ENCODE assay signal across 9 cellular contexts in genomic region chr7:63899691-63900393, GRCh38.
A peak's percentile ranks its signal among the peaks of the same experiment; 100 is the strongest.
DNase-seq lines count a peak whose midpoint lies in the region; ATAC-seq, FAIRE-seq and TF ChIP-seq lines count a peak whose summit lies in the region.
"Had no signal": no experiment of that assay in that cellular context is flagged by ENCODE, and none has a peak within 500 bp of the region (broad histone marks: within the 10 kb centered on the region; RNA-seq: fewer than 3 reads in every experiment).

No MANE protein-coding gene starts in this region.

- no peaks in the 10 kb centered on the region for H3K36me3 ChIP-seq in gastroesophageal sphincter
- no peaks in the 10 kb centered on the region for H3K36me3 ChIP-seq in small intestine (ENCODE audit: control insufficient read depth in 2 of 2, insufficient read depth in 2 of 2, low read length in 2 of 2)

- no peak for TF ChIP-seq EP300 in gastroesophageal sphincter (IDR thresholded peaks at IDR 0.05)

- peak; percentile 85 for ATAC-seq in gastroesophageal sphincter
- no peak for ATAC-seq in GM19452 (IDR thresholded peaks at IDR 0.05; ENCODE audit: unreplicated experiment)

- peaks cover 3% of the 10 kb centered on the region for H3K9me3 Mint-ChIP-seq in type B pancreatic cell

- no peak overlapping the region for H3K27ac Mint-ChIP-seq in type B pancreatic cell

- no peak overlapping the region for H3K4me3 Mint-ChIP-seq in type B pancreatic cell

- H3K4me1 ChIP-seq in gastroesophageal sphincter (peaks cover 0 to 17% (median 0%) of the 10 kb centered on the region in 3 donors), small intestine (ENCODE audit: control insufficient read depth in 2 of 2, insufficient read depth in 1 of 2, low read depth in 1 of 2, low read length in 1 of 2) (no peaks in the 10 kb centered on the region)
- H3K4me1 ChIP-seq: A549 had no signal

- H3K9me3 ChIP-seq in gastroesophageal sphincter: no peaks in the 10 kb centered on the region
- H3K9me3 ChIP-seq in small intestine (ENCODE audit: control insufficient read depth, low read depth): peaks cover 4% of the 10 kb centered on the region

- H3K27me3 ChIP-seq in gastroesophageal sphincter: no peaks in the 10 kb centered on the region
- H3K27me3 ChIP-seq in small intestine (ENCODE audit: control insufficient read depth in 2 of 2, insufficient read depth in 2 of 2, low read length in 2 of 2): no peaks in the 10 kb centered on the region

- no peaks in the 10 kb centered on the region for H3K4me1 Mint-ChIP-seq in type B pancreatic cell (ENCODE audit: unreplicated experiment)

- peak overlapping the region; percentile 40 to 66 for H3K4me3 ChIP-seq in gastroesophageal sphincter
- H3K4me3 ChIP-seq in small intestine (ENCODE audit: low read depth in 1 of 2, low read length in 2 of 2): peak overlapping the region in 1 of 2 donors; percentile 69
- H3K4me3 ChIP-seq: A549 had no signal

- no peak for TF ChIP-seq POLR2A in gastroesophageal sphincter (IDR thresholded peaks at IDR 0.05)

- WGBS in gastroesophageal sphincter (ENCODE audit: low coverage in 1 of 2), 2 donors: 5 to 16% methylated on average over 7 to 13 of the region's 29 CpGs
- WGBS in small intestine, 3 donors: 18 to 40% (median 18%) methylated on average over 29 of the region's 29 CpGs

- H3K36me3 Mint-ChIP-seq in type B pancreatic cell: no peaks in the 10 kb centered on the region

- no peak for FAIRE-seq in small intestine (lab: Jason Lieb, UNC)
- FAIRE-seq: A549 had no signal

- H3K27me3 Mint-ChIP-seq in type B pancreatic cell: no peaks in the 10 kb centered on the region

- DNase-seq in NCI-H1417 (lab: John Stamatoyannopoulos, UW) (peak in 2 of 3 experiments; percentile 20 to 57), NCI-H1417 treated with DMSO at 0.1 percent for 48 hours (lab: John Stamatoyannopoulos, UW) (no peak), small intestine (peak; percentile 61), GM03348 (ENCODE audit: low spot score) (no peak), type B pancreatic cell (ENCODE audit: extremely low spot score, unreplicated experiment) (no peak)
- DNase-seq in activated CD8-positive, alpha-beta memory T cell treated with anti-CD3 and anti-CD28 coated beads, Interleukin-2, amount 50 U/mL, for 48 hours: peak; percentile 85

- TF ChIP-seq CTCF in gastroesophageal sphincter (IDR thresholded peaks at IDR 0.05) (no peak), type B pancreatic cell (conservative IDR thresholded peaks at IDR 0.05) (no peak)

- peak overlapping the region in 2 of 4 donors; percentile 70 to 78 for H3K27ac ChIP-seq in gastroesophageal sphincter
- no peak overlapping the region for H3K27ac ChIP-seq in small intestine (ENCODE audit: low read depth in 1 of 2, low read length in 1 of 2)
- H3K27ac ChIP-seq: A549 had no signal

Comparison
In these comparisons a context has a peak if more than half of its experiments do, and no peak if none do; other contexts are left out.
1. DNase-seq: peak in NCI-H1417 (2 of 3), activated CD8-positive, alpha-beta memory T cell treated with anti-CD3 and anti-CD28 coated beads, Interleukin-2, amount 50 U/mL, for 48 hours (single experiment) and small intestine (single experiment); none in NCI-H1417 treated with DMSO at 0.1 percent for 48 hours (single experiment), GM03348 (single experiment) and type B pancreatic cell (single experiment).